Comparison of ENCODE assay signal across 7 cellular contexts in the genomic region with DNA sequence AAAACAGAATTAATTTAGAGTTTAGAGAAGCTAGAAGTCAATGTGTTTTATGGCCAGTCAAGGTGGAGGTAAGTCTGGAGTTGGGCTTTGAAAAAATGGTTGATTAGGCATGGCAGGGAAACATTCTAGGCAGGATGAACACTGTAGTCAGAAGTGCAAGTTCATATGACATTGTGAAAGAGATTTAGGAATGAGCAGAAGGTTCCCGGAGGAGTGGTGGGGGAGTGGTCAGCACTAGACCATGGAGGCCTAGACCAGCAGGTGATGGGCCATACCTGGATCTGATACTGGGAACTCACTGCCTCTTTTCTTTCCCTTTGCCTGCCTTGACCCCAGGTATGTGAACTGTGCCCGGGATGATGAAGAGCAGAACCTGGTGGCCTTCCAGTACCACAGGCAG. TPM values are rescaled to one million over a fixed set of nuclear protein-coding genes. Genes with fewer than 3 reads are reported as not detected.
"Had no signal": no experiment of that assay in that cellular context is flagged by ENCODE, and none has a peak within 500 bp of the region (broad histone marks: within the 10 kb centered on the region; RNA-seq: fewer than 3 reads in every experiment).

No MANE protein-coding gene starts in this region.

- DNase-seq: H9, HCEC 1CT, IMR-90 had no signal

- FAIRE-seq: H1, K562 had no signal

- ATAC-seq: GM23338, K562 had no signal

- H3K4me3 Mint-ChIP-seq: GM23338, H9 had no signal

- H3K27ac Mint-ChIP-seq: GM23338, H9 had no signal

RNA-seq across cellular contexts. Expression of a gene that starts 16.6 kb away (rescaled TPM):
- total RNA-seq: GM23338, H1, H9, HT-29, IMR-90 had no signal
- polyA plus RNA-seq: GM23338, H1, IMR-90 had no signal
